ENCODE assay signal across 8 cellular contexts in the genomic region with DNA sequence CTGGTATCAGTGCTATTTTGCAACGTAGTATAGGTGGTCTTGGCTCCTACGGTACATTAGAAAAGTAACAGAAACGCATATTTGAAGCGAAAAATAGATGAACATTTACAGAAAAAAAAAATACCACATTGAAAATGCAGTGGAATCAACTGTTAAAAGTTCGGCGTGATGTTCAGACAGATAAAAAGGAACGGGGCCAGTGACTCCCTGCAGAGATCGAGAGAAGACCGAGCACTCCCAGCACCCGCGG. TPM values are rescaled to one million over a fixed set of nuclear protein-coding genes. Genes with fewer than 3 reads are reported as not detected.
A peak's percentile ranks its signal among the peaks of the same experiment; 100 is the strongest.
DNase-seq lines count a peak whose midpoint lies in the region; ATAC-seq and TF ChIP-seq lines count a peak whose summit lies in the region.

No MANE protein-coding gene starts in this region.

- 0% methylated on average over 11 of the region's 11 CpGs for WGBS in aorta, 2 donors

- H3K4me1 ChIP-seq in right atrium auricular region (peaks cover 0 to 25% of the 10 kb centered on the region in 2 donors), mucosa of descending colon (ENCODE audit: low read depth) (peaks cover 17% of the 10 kb centered on the region), aorta (ENCODE audit: control insufficient read depth in 1 of 2, insufficient read depth in 2 of 2, low read length in 2 of 2) (no peaks in the 10 kb centered on the region)

- H3K27me3 ChIP-seq in right atrium auricular region (no peaks in the 10 kb centered on the region), aorta (ENCODE audit: control insufficient read depth in 1 of 2, insufficient read depth in 2 of 2, low read length in 1 of 2) (no peaks in the 10 kb centered on the region)

- DNase-seq in right atrium auricular region (ENCODE audit: low spot score), result no peak
- DNase-seq in left cardiac atrium, result no peak
- no peak for DNase-seq in cardiac fibroblast (ENCODE audit: low read depth in 2 of 2)
- no peak for DNase-seq in mucosa of descending colon
- DNase-seq in aorta, result no peak
- no peak for DNase-seq in AG20443 (ENCODE audit: low spot score)

- ATAC-seq in left cardiac atrium, result no peak
- ATAC-seq in mucosa of descending colon, result no peak
- ATAC-seq in aorta (ENCODE audit: low FRiP score), result no peak
- no peak for ATAC-seq in HG02623 (IDR thresholded peaks at IDR 0.05; ENCODE audit: unreplicated experiment)
- ATAC-seq in HG03457 (IDR thresholded peaks at IDR 0.05; ENCODE audit: unreplicated experiment), result no peak

- H3K27ac ChIP-seq in right atrium auricular region (peak overlapping the region; percentile 91 to 93), aorta (ENCODE audit: low read depth in 1 of 2, low read length in 2 of 2) (peak overlapping the region in 1 of 2 donors; percentile 89)

- intact Hi-C loops in left cardiac atrium (cut with DNase I) (loop anchor here (2.0 to 10.0 kb wide), 4 partner anchors 274 to 482 kb away; a partner anchor contains a TSS), mucosa of descending colon (cut with DNase I, micrococcal nuclease) (no loop called here), aorta (cut with DNase I) (loop anchor here (5.0 to 10.0 kb wide), 5 partner anchors 122 to 482 kb away; a partner anchor contains a TSS)

- H3K36me3 ChIP-seq in right atrium auricular region, result peaks cover 11% of the 10 kb centered on the region
- H3K36me3 ChIP-seq in mucosa of descending colon (ENCODE audit: low read depth), result no peaks in the 10 kb centered on the region
- H3K36me3 ChIP-seq in aorta (ENCODE audit: control insufficient read depth in 1 of 2, insufficient read depth in 2 of 2, low read length in 1 of 2), result peaks cover 0 to 6% of the 10 kb centered on the region in 2 donors

- TF ChIP-seq CTCF in right atrium auricular region (IDR thresholded peaks at IDR 0.05), result no peak
- no peak for TF ChIP-seq CTCF in cardiac fibroblast (IDR thresholded peaks at IDR 0.05; ENCODE audit: low read depth, low read length)
- no peak for TF ChIP-seq CTCF in mucosa of descending colon (IDR thresholded peaks at IDR 0.05)

- H3K4me3 ChIP-seq in right atrium auricular region (peak overlapping the region; percentile 65 to 85), cardiac fibroblast (replicated peaks in 1 of 2; ENCODE audit: low read depth in 2 of 2, low read length in 2 of 2) (peak overlapping the region; percentile 88 to 90), mucosa of descending colon (peak overlapping the region; percentile 75), aorta (ENCODE audit: low read length in 2 of 2) (peak overlapping the region; percentile 53 to 87)

- no peaks in the 10 kb centered on the region for H3K9me3 ChIP-seq in right atrium auricular region
- H3K9me3 ChIP-seq in mucosa of descending colon, result no peaks in the 10 kb centered on the region
- H3K9me3 ChIP-seq in aorta (ENCODE audit: control insufficient read depth, low read length), result no peaks in the 10 kb centered on the region

RNA-seq across cellular contexts. Expression of a gene that starts 0.4 kb away (rescaled TPM):
- total RNA-seq in right atrium auricular region, result 1 to 10 TPM; 5.7 to 8.0 TPM
- 1 to 10 TPM; 7.5 to 9.8 TPM for total RNA-seq in left cardiac atrium
- total RNA-seq in mucosa of descending colon, result 1 to 10 TPM; 4.7 to 8.8 (median 7.2) TPM
- total RNA-seq in aorta, result 10 to 100 TPM; 12.7 to 14.9 TPM
- polyA plus RNA-seq in aorta, result 1 to 10 TPM; 2.6 to 3.2 TPM

RNA-seq across cellular contexts. Expression of a gene that starts 16.7 kb away (rescaled TPM):
- under 1 TPM in 1 of 2 donors, not detected in 1; 0.75 TPM for total RNA-seq in right atrium auricular region
- total RNA-seq in left cardiac atrium, result under 1 TPM in 1 of 2 donors, not detected in 1; 0.27 TPM
- total RNA-seq in mucosa of descending colon, result 1 to 10 TPM in 2 of 3 donors, under 1 TPM in 1; 0.35 to 1.8 (median 1.1) TPM
- total RNA-seq in aorta, result 1 to 10 TPM in 1 of 2 donors, not detected in 1; 4.0 TPM
- polyA plus RNA-seq in aorta, result 1 to 10 TPM in 1 of 2 donors, under 1 TPM in 1; 0.75 to 2.9 TPM

RNA-seq across cellular contexts. Expression of a gene that starts 45.5 kb away (rescaled TPM):
- total RNA-seq in right atrium auricular region, result not detected
- under 1 TPM in 1 of 2 donors, not detected in 1; 0.09 TPM for total RNA-seq in left cardiac atrium
- not detected for total RNA-seq in mucosa of descending colon
- total RNA-seq in aorta, result under 1 TPM in 1 of 2 donors, not detected in 1; 0.21 TPM
- under 1 TPM in 1 of 2 donors, not detected in 1; 0.08 TPM for polyA plus RNA-seq in aorta

Comparison
In these comparisons a context has a peak if more than half of its experiments do, and no peak if none do; other contexts are left out.
1. intact Hi-C loops: an anchor here in left cardiac atrium (2.0 to 10.0 kb wide) and aorta (5.0 to 10.0 kb wide); none called in mucosa of descending colon.